Comparison of ENCODE assay signal across 1 cellular context in genomic region chr6:151696302-151696701, GRCh38.
TF ChIP-seq lines count a peak whose summit lies in the region.

No MANE protein-coding gene starts in this region.

TF ChIP-seq in HEK293, 187 proteins besides CTCF, POLR2A, EP300 and RAD21 (continued from another document):
- TF ChIP-seq REST (tag by site-specific recombination; IDR thresholded peaks at IDR 0.05) (peak; percentile 64; the same call in 1 of the 2 replicates), ZNF202 (tag by site-specific recombination; IDR thresholded peaks at IDR 0.05; ENCODE audit: borderline replicate concordance) (peak; percentile 68; the same call in 1 of the 2 replicates), ZNF394 (tag by site-specific recombination; IDR thresholded peaks at IDR 0.05; ENCODE audit: borderline replicate concordance) (peak; percentile 85; the same call in 1 of the 2 replicates), ZNF140 (tag by site-specific recombination; IDR thresholded peaks at IDR 0.05) (peak; percentile 72; the same call in 1 of the 2 replicates), ZBTB8A (tag by site-specific recombination; IDR thresholded peaks at IDR 0.05) (0 out of 2 replicates have a peak, but pooled peaks have one; percentile 36), ZNF654 (tag by site-specific recombination; IDR thresholded peaks at IDR 0.05; ENCODE audit: low read depth) (peak; percentile 19; the same call in 1 of the 2 replicates), ZNF518A (tag by site-specific recombination; conservative IDR thresholded peaks at IDR 0.05; ENCODE audit: low read depth) (peak; percentile 83), ZNF555 (tag by site-specific recombination; conservative IDR thresholded peaks at IDR 0.05) (peak; percentile 74), ZNF510 (tag by site-specific recombination; IDR thresholded peaks at IDR 0.05; ENCODE audit: insufficient replicate concordance) (peak; percentile 33), ZNF266 (tag by site-specific recombination; IDR thresholded peaks at IDR 0.05; ENCODE audit: low read depth) (peak; percentile 38; the same call in 1 of the 2 replicates), ZBTB11 (tag by site-specific recombination; conservative IDR thresholded peaks at IDR 0.05; ENCODE audit: low read depth) (peak; percentile 60; the same call in 1 of the 2 replicates), ZNF426 (tag by site-specific recombination; IDR thresholded peaks at IDR 0.05) (peak; percentile 71), ZNF629 (tag by site-specific recombination; IDR thresholded peaks at IDR 0.05) (peak; percentile 29; the same call in 1 of the 2 replicates), ZNF664 (tag by site-specific recombination; IDR thresholded peaks at IDR 0.05) (peak; percentile 19; the same call in 1 of the 2 replicates), ZNF560 (tag by site-specific recombination; IDR thresholded peaks at IDR 0.05; ENCODE audit: borderline replicate concordance) (peak; percentile 66; the same call in 1 of the 2 replicates), ZNF433 (tag by site-specific recombination; IDR thresholded peaks at IDR 0.05; ENCODE audit: low read depth) (peak; percentile 87), ZNF138 (tag by site-specific recombination; IDR thresholded peaks at IDR 0.05; ENCODE audit: borderline replicate concordance) (peak; percentile 59; the same call in 1 of the 2 replicates)
